27 cellular contexts compared by ENCODE assay signal in the genomic region with DNA sequence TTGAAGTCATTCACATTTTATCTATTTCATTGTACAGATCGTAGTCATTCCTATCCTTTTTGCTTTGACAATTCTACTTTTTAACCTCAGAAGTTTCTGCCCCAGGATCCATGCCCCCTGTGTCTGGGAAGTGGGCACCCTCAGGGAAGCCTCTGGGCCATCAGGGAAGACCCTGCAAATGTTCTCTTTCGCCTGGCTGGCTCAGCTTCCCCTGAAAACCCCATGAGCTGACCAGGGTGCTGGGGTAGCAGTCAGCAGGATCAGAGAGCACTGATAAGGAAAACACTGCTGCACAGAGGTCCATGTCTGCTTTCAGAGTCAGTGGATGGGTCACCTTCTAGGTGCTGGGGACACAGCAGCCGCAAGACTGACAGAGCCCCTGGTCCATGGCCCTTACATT. TPM values are rescaled to one million over a fixed set of nuclear protein-coding genes. Genes with fewer than 3 reads are reported as not detected.
"Had no signal": no experiment of that assay in that cellular context is flagged by ENCODE, and none has a peak within 500 bp of the region (broad histone marks: within the 10 kb centered on the region; RNA-seq: fewer than 3 reads in every experiment).

No MANE protein-coding gene starts in this region.

- H3K27ac ChIP-seq: stomach, suprapubic skin, testis, thoracic aorta, thyroid gland, tibial artery, tibial nerve, transverse colon, upper lobe of left lung, upper lobe of right lung, uterus, vagina had no signal

- H3K9me3 ChIP-seq: stomach, suprapubic skin, testis, thoracic aorta, thyroid gland, tibial artery, tibial nerve, transverse colon, upper lobe of left lung, upper lobe of right lung, uterus, vagina had no signal

- DNase-seq: stimulated activated CD4-positive, alpha-beta T cell treated with anti-CD3 and anti-CD28 coated beads, Interleukin-2, amount 100 ng/mL, for 48 hours; stimulated activated CD4-positive, alpha-beta T cell treated with anti-CD3 and anti-CD28 coated beads, Interleukin-4, amount 100 ng/mL, for 1 hour; stimulated activated CD4-positive, alpha-beta T cell treated with anti-CD3 and anti-CD28 coated beads, Interleukin-4, amount 100 ng/mL, for 24 hours; stimulated activated CD4-positive, alpha-beta T cell treated with anti-CD3 and anti-CD28 coated beads, Interleukin-4, amount 100 ng/mL, for 4 hours; stimulated activated CD8-positive, alpha-beta memory T cell treated with anti-CD3 and anti-CD28 coated beads, Interleukin-4, amount 100 ng/mL, for 48 hours; stimulated activated naive B cell treated with anti-CD40 and anti-IgM and Interleukin-4, amounts not matched to agents 10 μg/mL and 1 μg/mL and 100 μg/mL, for 72 hours; stimulated activated naive CD4-positive, alpha-beta T cell; stimulated activated naive CD4-positive, alpha-beta T cell treated with Interleukin-2 at 50 U/mL for 16 hours; stimulated activated naive CD8-positive, alpha-beta T cell treated with anti-CD3 and anti-CD28 coated beads, Interleukin-15, amount 100 ng/mL, for 72 hours; stimulated activated naive CD8-positive, alpha-beta T cell treated with anti-CD3 and anti-CD28 coated beads, Interleukin-15, Interleukin-2, amounts not matched to agents 100 U/mL and 50 U/mL, for 24 hours; stomach; substantia nigra; testis; thyroid gland; tibial artery; transverse colon; upper lobe of left lung; upper lobe of right lung; uterus had no signal

- H3K27ac Mint-ChIP-seq: stimulated activated effector memory CD8-positive, alpha-beta T cell treated with anti-CD3 and anti-CD28 coated beads, Interleukin-12 subunit alpha, Interleukin-12 subunit beta, amount 100 ng/mL, for 72 hours; stimulated activated memory B cell treated with anti-CD40 and anti-IgM and Interleukin-4, amounts not matched to agents 10 μg/mL and 1 μg/mL and 100 μg/mL, for 72 hours; stimulated activated naive B cell treated with anti-CD40 and anti-IgM and Interleukin-4, amounts not matched to agents 10 μg/mL and 1 μg/mL and 100 μg/mL, for 72 hours; stimulated activated naive CD8-positive, alpha-beta T cell treated with anti-CD3 and anti-CD28 coated beads, Interleukin-15, amount 100 ng/mL, for 72 hours; stimulated activated naive CD8-positive, alpha-beta T cell treated with anti-CD3 and anti-CD28 coated beads, Interleukin-15, Interleukin-2, amounts not matched to agents 100 ng/mL and 50 ng/mL, for 24 hours; type B pancreatic cell had no signal

- H3K9me3 Mint-ChIP-seq: stimulated activated effector memory CD8-positive, alpha-beta T cell treated with anti-CD3 and anti-CD28 coated beads, Interleukin-12 subunit alpha, Interleukin-12 subunit beta, amount 100 ng/mL, for 72 hours; stimulated activated memory B cell treated with anti-CD40 and anti-IgM and Interleukin-4, amounts not matched to agents 10 μg/mL and 1 μg/mL and 100 μg/mL, for 72 hours; stimulated activated naive B cell treated with anti-CD40 and anti-IgM and Interleukin-4, amounts not matched to agents 10 μg/mL and 1 μg/mL and 100 μg/mL, for 72 hours; stimulated activated naive CD8-positive, alpha-beta T cell treated with anti-CD3 and anti-CD28 coated beads, Interleukin-15, amount 100 ng/mL, for 72 hours; stimulated activated naive CD8-positive, alpha-beta T cell treated with anti-CD3 and anti-CD28 coated beads, Interleukin-15, Interleukin-2, amounts not matched to agents 100 ng/mL and 50 ng/mL, for 24 hours; type B pancreatic cell had no signal

- H3K4me1 ChIP-seq: stomach, suprapubic skin, testis, thyroid gland, tibial artery, tibial nerve, transverse colon, upper lobe of left lung, upper lobe of right lung, uterus, vagina had no signal

- H3K4me3 Mint-ChIP-seq: stimulated activated effector memory CD8-positive, alpha-beta T cell treated with anti-CD3 and anti-CD28 coated beads, Interleukin-12 subunit alpha, Interleukin-12 subunit beta, amount 100 ng/mL, for 72 hours; stimulated activated memory B cell treated with anti-CD40 and anti-IgM and Interleukin-4, amounts not matched to agents 10 μg/mL and 1 μg/mL and 100 μg/mL, for 72 hours; stimulated activated naive B cell treated with anti-CD40 and anti-IgM and Interleukin-4, amounts not matched to agents 10 μg/mL and 1 μg/mL and 100 μg/mL, for 72 hours; stimulated activated naive CD8-positive, alpha-beta T cell treated with anti-CD3 and anti-CD28 coated beads, Interleukin-15, amount 100 ng/mL, for 72 hours; stimulated activated naive CD8-positive, alpha-beta T cell treated with anti-CD3 and anti-CD28 coated beads, Interleukin-15, Interleukin-2, amounts not matched to agents 100 ng/mL and 50 ng/mL, for 24 hours; type B pancreatic cell had no signal

- H3K4me3 ChIP-seq: stomach, suprapubic skin, testis, thoracic aorta, thyroid gland, tibial artery, tibial nerve, transverse colon, upper lobe of left lung, upper lobe of right lung, uterus, vagina had no signal

- H3K36me3 ChIP-seq: stomach, suprapubic skin, thoracic aorta, thyroid gland, tibial artery, tibial nerve, transverse colon, upper lobe of left lung, upper lobe of right lung, uterus, vagina had no signal

- H3K27me3 ChIP-seq: testis, thyroid gland, uterus, vagina had no signal

- H3K36me3 Mint-ChIP-seq: stimulated activated effector memory CD8-positive, alpha-beta T cell treated with anti-CD3 and anti-CD28 coated beads, Interleukin-12 subunit alpha, Interleukin-12 subunit beta, amount 100 ng/mL, for 72 hours; stimulated activated memory B cell treated with anti-CD40 and anti-IgM and Interleukin-4, amounts not matched to agents 10 μg/mL and 1 μg/mL and 100 μg/mL, for 72 hours; stimulated activated naive B cell treated with anti-CD40 and anti-IgM and Interleukin-4, amounts not matched to agents 10 μg/mL and 1 μg/mL and 100 μg/mL, for 72 hours; type B pancreatic cell had no signal

- H3K4me1 Mint-ChIP-seq: stimulated activated effector memory CD8-positive, alpha-beta T cell treated with anti-CD3 and anti-CD28 coated beads, Interleukin-12 subunit alpha, Interleukin-12 subunit beta, amount 100 ng/mL, for 72 hours; stimulated activated memory B cell treated with anti-CD40 and anti-IgM and Interleukin-4, amounts not matched to agents 10 μg/mL and 1 μg/mL and 100 μg/mL, for 72 hours; stimulated activated naive B cell treated with anti-CD40 and anti-IgM and Interleukin-4, amounts not matched to agents 10 μg/mL and 1 μg/mL and 100 μg/mL, for 72 hours; stimulated activated naive CD8-positive, alpha-beta T cell treated with anti-CD3 and anti-CD28 coated beads, Interleukin-15, amount 100 ng/mL, for 72 hours had no signal

RNA-seq across cellular contexts. Expression of a gene that starts 23.8 kb away (rescaled TPM):
- total RNA-seq: thoracic aorta, vagina had no signal

RNA-seq across cellular contexts. Expression of a gene that starts 57.6 kb away (rescaled TPM):
- total RNA-seq: vagina had no signal
